Comparison of ENCODE assay signal across 1 cellular context in the genomic region with DNA sequence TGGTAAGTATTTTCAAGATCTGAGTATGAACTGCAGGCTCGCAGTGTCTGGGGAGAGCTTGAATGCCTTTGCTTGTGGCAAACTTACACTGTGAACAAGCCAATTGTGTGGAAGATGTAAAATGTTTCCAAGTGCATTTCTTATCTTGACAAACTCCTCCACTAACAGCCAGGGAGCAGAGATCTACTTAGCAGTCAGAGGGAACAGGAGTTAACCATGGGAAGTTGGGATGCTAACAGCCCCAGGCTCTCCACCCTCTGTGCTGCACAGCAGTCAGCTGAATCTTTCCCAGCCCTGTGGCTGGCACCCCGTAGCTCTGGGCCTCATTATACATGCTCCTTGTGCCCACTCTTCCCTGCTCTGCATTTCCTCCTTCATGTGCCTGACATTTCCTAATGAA.
TF ChIP-seq lines count a peak whose summit lies in the region.

No MANE protein-coding gene starts in this region.

TF ChIP-seq in GM23338, 12 proteins besides CTCF, POLR2A, EP300 and RAD21 (continued from another document):
- TF ChIP-seq ETS1 (IDR thresholded peaks at IDR 0.05): no peak
- TF ChIP-seq ZNF114 (CRISPR knock-in tag; IDR thresholded peaks at IDR 0.05): no peak
- TF ChIP-seq EZH2phosphoT487 (IDR thresholded peaks at IDR 0.05; ENCODE audit: unreplicated experiment): no peak
- no peak for TF ChIP-seq EZH2 (IDR thresholded peaks at IDR 0.05; ENCODE audit: low read depth, unreplicated experiment)
- TF ChIP-seq NANOG (IDR thresholded peaks at IDR 0.05; ENCODE audit: borderline replicate concordance): no peak
- TF ChIP-seq JUNB (IDR thresholded peaks at IDR 0.05; ENCODE audit: unreplicated experiment): no peak
- TF ChIP-seq POLR2AphosphoS5 (IDR thresholded peaks at IDR 0.05; ENCODE audit: low read depth): no peak
- no peak for TF ChIP-seq CREB1 (CRISPR knock-in tag; IDR thresholded peaks at IDR 0.05; ENCODE audit: low read depth)
- no peak for TF ChIP-seq STAT1 (IDR thresholded peaks at IDR 0.05; ENCODE audit: unreplicated experiment)
- TF ChIP-seq, protein P1, sequence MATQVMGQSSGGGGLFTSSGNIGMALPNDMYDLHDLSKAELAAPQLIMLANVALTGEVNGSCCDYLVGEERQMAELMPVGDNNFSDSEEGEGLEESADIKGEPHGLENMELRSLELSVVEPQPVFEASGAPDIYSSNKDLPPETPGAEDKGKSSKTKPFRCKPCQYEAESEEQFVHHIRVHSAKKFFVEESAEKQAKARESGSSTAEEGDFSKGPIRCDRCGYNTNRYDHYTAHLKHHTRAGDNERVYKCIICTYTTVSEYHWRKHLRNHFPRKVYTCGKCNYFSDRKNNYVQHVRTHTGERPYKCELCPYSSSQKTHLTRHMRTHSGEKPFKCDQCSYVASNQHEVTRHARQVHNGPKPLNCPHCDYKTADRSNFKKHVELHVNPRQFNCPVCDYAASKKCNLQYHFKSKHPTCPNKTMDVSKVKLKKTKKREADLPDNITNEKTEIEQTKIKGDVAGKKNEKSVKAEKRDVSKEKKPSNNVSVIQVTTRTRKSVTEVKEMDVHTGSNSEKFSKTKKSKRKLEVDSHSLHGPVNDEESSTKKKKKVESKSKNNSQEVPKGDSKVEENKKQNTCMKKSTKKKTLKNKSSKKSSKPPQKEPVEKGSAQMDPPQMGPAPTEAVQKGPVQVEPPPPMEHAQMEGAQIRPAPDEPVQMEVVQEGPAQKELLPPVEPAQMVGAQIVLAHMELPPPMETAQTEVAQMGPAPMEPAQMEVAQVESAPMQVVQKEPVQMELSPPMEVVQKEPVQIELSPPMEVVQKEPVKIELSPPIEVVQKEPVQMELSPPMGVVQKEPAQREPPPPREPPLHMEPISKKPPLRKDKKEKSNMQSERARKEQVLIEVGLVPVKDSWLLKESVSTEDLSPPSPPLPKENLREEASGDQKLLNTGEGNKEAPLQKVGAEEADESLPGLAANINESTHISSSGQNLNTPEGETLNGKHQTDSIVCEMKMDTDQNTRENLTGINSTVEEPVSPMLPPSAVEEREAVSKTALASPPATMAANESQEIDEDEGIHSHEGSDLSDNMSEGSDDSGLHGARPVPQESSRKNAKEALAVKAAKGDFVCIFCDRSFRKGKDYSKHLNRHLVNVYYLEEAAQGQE (IDR thresholded peaks at IDR 0.05; ENCODE audit: unreplicated experiment): no peak
